ENCODE assay signal across 1 cellular context in genomic region chr9:104899759-104900247, GRCh38.
TF ChIP-seq lines count a peak whose summit lies in the region.

No MANE protein-coding gene starts in this region.

TF ChIP-seq in HepG2, 621 proteins besides CTCF, POLR2A, EP300 and RAD21 (continued from another document and continues in another):
- 0 out of 2 replicates have a peak, but pooled peaks have one; percentile 25 for TF ChIP-seq PRDM10 (CRISPR knock-in tag; IDR thresholded peaks at IDR 0.05; ENCODE audit: low read depth)
- no peak for TF ChIP-seq ZSCAN25 (CRISPR knock-in tag; IDR thresholded peaks at IDR 0.05)
- no peak for TF ChIP-seq ZNF782 (CRISPR knock-in tag; IDR thresholded peaks at IDR 0.05; ENCODE audit: borderline replicate concordance)
- peak; percentile 95 for TF ChIP-seq NCOA2 (CRISPR knock-in tag; IDR thresholded peaks at IDR 0.05)
- TF ChIP-seq ZKSCAN5 (CRISPR knock-in tag; IDR thresholded peaks at IDR 0.05): no peak
- TF ChIP-seq ZNF44 (CRISPR knock-in tag; IDR thresholded peaks at IDR 0.05): peak; percentile 44; the same call in 1 of the 2 replicates
- TF ChIP-seq JUNB (CRISPR knock-in tag; IDR thresholded peaks at IDR 0.05; ENCODE audit: borderline replicate concordance): peak; percentile 55; the same call in 1 of the 2 replicates
- no peak for TF ChIP-seq FOXP1 (IDR thresholded peaks at IDR 0.05)
- peak; percentile 65; the same call in 1 of the 2 replicates for TF ChIP-seq FOXP1 (CRISPR knock-in tag; IDR thresholded peaks at IDR 0.05)
- TF ChIP-seq UBTF (CRISPR knock-in tag; IDR thresholded peaks at IDR 0.05): 0 out of 2 replicates have a peak, but pooled peaks have one; percentile 34
- TF ChIP-seq MLX (CRISPR knock-in tag; IDR thresholded peaks at IDR 0.05): peak; percentile 85; the same call in 1 of the 2 replicates
- TF ChIP-seq ZFP36 (IDR thresholded peaks at IDR 0.05; ENCODE audit: borderline replicate concordance, low read depth, low read length, partially characterized antibody): no peak
- 0 out of 2 replicates have a peak, but pooled peaks have one; percentile 12 for TF ChIP-seq FOXK2 (IDR thresholded peaks at IDR 0.05)
- no peak for TF ChIP-seq ZNF724P (CRISPR knock-in tag; IDR thresholded peaks at IDR 0.05; ENCODE audit: borderline replicate concordance)
- TF ChIP-seq SNAPC2 (CRISPR knock-in tag; IDR thresholded peaks at IDR 0.05): no peak
- TF ChIP-seq CHCHD3 (CRISPR knock-in tag; IDR thresholded peaks at IDR 0.05): no peak
- no peak for TF ChIP-seq SNAPC4 (CRISPR knock-in tag; IDR thresholded peaks at IDR 0.05)
- TF ChIP-seq LBX2 (CRISPR knock-in tag; IDR thresholded peaks at IDR 0.05; ENCODE audit: borderline replicate concordance): no peak
- peak; percentile 87 for TF ChIP-seq ZNF264 (CRISPR knock-in tag; IDR thresholded peaks at IDR 0.05)
- peak; percentile 68 for TF ChIP-seq ZFP90 (CRISPR knock-in tag; IDR thresholded peaks at IDR 0.05; ENCODE audit: borderline replicate concordance)
- no peak for TF ChIP-seq IKZF4 (CRISPR knock-in tag; IDR thresholded peaks at IDR 0.05; ENCODE audit: borderline replicate concordance, low read depth, not compliant biosample characterization)
- TF ChIP-seq PBX2 (CRISPR knock-in tag; IDR thresholded peaks at IDR 0.05): no peak
- TF ChIP-seq ZNF512B (CRISPR knock-in tag; IDR thresholded peaks at IDR 0.05; ENCODE audit: borderline replicate concordance): no peak
- peak; percentile 71 for TF ChIP-seq POGK (CRISPR knock-in tag; conservative IDR thresholded peaks at IDR 0.05)
- peak; percentile 58; the same call in 1 of the 2 replicates for TF ChIP-seq ZNF792 (CRISPR knock-in tag; IDR thresholded peaks at IDR 0.05)
- TF ChIP-seq ZNF569 (CRISPR knock-in tag; IDR thresholded peaks at IDR 0.05; ENCODE audit: borderline replicate concordance): no peak
- TF ChIP-seq XRCC5 (optimal IDR thresholded peaks at IDR 0.05; ENCODE audit: low read length): no peak
- TF ChIP-seq ZNF598 (CRISPR knock-in tag; IDR thresholded peaks at IDR 0.05; ENCODE audit: borderline replicate concordance): 0 out of 2 replicates have a peak, but pooled peaks have one; percentile 17
- TF ChIP-seq ZNF230 (CRISPR knock-in tag; IDR thresholded peaks at IDR 0.05): no peak
- peak; percentile 63 for TF ChIP-seq ZNF263 (CRISPR knock-in tag; IDR thresholded peaks at IDR 0.05)
- TF ChIP-seq ISL2 (CRISPR knock-in tag; IDR thresholded peaks at IDR 0.05): peak; percentile 89
- TF ChIP-seq NR0B2 (CRISPR knock-in tag; IDR thresholded peaks at IDR 0.05): no peak
- no peak for TF ChIP-seq E2F2 (CRISPR knock-in tag; IDR thresholded peaks at IDR 0.05; ENCODE audit: borderline replicate concordance)
- TF ChIP-seq ZSCAN9 (CRISPR knock-in tag; IDR thresholded peaks at IDR 0.05; ENCODE audit: borderline replicate concordance): no peak
- no peak for TF ChIP-seq SCMH1 (CRISPR knock-in tag; IDR thresholded peaks at IDR 0.05; ENCODE audit: borderline replicate concordance)
- no peak for TF ChIP-seq TOE1 (CRISPR knock-in tag; IDR thresholded peaks at IDR 0.05)
